In the genomic region with DNA sequence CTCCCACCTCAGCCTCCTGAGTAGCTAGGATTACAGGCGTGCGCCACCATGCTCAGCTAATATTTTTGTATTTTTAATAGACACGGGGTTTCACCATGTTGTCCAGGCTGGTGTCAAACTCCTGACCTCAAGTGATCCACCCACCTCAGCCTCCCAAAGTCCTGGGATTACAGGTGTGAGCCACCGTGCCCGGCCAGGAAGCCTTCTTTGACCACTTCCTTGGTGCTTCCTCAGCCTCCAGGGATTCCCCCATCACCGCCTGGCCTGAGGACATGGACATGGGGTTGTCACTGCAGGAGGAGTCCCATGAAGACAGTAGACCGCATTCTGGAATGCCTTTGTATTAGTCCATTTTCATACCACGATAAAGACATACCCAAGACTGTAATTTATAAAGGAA, we compare ENCODE assay signal across 2 cellular contexts. TPM values are rescaled to one million over a fixed set of nuclear protein-coding genes. Genes with fewer than 3 reads are reported as not detected.
"Had no signal": no experiment of that assay in that cellular context is flagged by ENCODE, and none has a peak within 500 bp of the region (broad histone marks: within the 10 kb centered on the region; RNA-seq: fewer than 3 reads in every experiment).

No MANE protein-coding gene starts in this region.

RNA-seq across cellular contexts. Expression of a gene that starts 8.4 kb away (rescaled TPM):
- total RNA-seq: OCI-LY7 had no signal
- polyA plus RNA-seq: K562 had no signal
